In the genomic region with DNA sequence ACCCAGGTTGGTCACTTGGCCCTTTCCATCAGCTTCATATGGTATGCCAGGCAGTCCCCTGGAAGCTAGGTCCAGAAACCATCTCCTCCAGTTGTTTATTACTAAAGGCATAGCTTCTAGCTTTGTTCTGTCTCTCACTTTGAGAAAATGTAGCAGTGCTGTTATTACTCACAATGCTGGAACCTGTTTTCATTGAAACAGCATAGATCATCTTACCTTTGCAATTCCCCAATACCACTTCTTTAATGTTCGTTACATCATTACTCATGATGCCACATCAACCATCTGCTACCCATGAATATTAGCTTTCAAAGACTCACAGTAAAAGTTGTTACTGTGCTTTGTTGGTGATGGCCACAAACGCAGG, we compare ENCODE assay signal across 24 cellular contexts.
"Had no signal": no experiment of that assay in that cellular context is flagged by ENCODE, and none has a peak within 500 bp of the region (broad histone marks: within the 10 kb centered on the region; RNA-seq: fewer than 3 reads in every experiment).

No MANE protein-coding gene starts in this region.

- H3K27me3 ChIP-seq: esophagus muscularis mucosa, transverse colon had no signal

- H3K9me3 ChIP-seq: esophagus muscularis mucosa, mucosa of descending colon, transverse colon had no signal

- FAIRE-seq: colon, urothelium cell line had no signal

- DNase-seq: activated CD4-positive, alpha-beta T cell treated with anti-CD3 and anti-CD28 coated beads for 4 hours; activated CD4-positive, alpha-beta T cell treated with anti-CD3 and anti-CD28 coated beads, Interleukin-2, amount 50 U/mL, for 48 hours; activated CD4-positive, CD25-positive, alpha-beta regulatory T cell; activated CD8-positive, alpha-beta memory T cell treated with anti-CD3 and anti-CD28 coated beads for 24 hours; activated T-cell treated with anti-CD3 and anti-CD28 coated beads, Interleukin-2, amount 50 U/mL, for 1 hour; dermis blood vessel endothelial cell; effector CD4-positive, alpha-beta T cell; foreskin melanocyte; islet precursor cell; left cardiac atrium; left ventricle myocardium superior; mucosa of descending colon; stimulated activated CD4-positive, alpha-beta T cell treated with anti-CD3 and anti-CD28 coated beads, Interleukin-15, amount 100 ng/mL, for 24 hours; stimulated activated CD4-positive, alpha-beta T cell treated with anti-CD3 and anti-CD28 coated beads, Interleukin-2, amount 100 ng/mL, for 24 hours; stimulated activated naive CD4-positive, alpha-beta T cell treated with Interleukin-2 at 50 U/mL for 16 hours; T-cell; transverse colon had no signal

- H3K27ac Mint-ChIP-seq: activated naive CD4-positive, alpha-beta T cell treated with anti-CD3 and anti-CD28 coated beads, Interleukin-2, amount 50 U/mL, for 24 hours; activated T-helper 2 cell treated with anti-CD3 and anti-CD28 coated beads, Interferon-gamma antibody, Interleukin-2, Interleukin-4, amounts not matched to agents 10 μg/mL and 5 μg/mL and 100 μg/mL, durations not matched to agents 14 hours and 24 hours and 36 hours; natural killer cell treated with Interleukin-12 subunit alpha and Interleukin-12 subunit beta and Interleukin-15 and Interleukin-18, amount 100 ng/mL, for 72 hours; T-cell; T-helper 2 cell treated with Interferon-gamma antibody and Interleukin-4, amounts not matched to agents 5 μg/mL and 100 μg/mL, for 36 hours had no signal

- H3K27me3 Mint-ChIP-seq: activated naive CD4-positive, alpha-beta T cell treated with anti-CD3 and anti-CD28 coated beads, Interleukin-2, amount 50 U/mL, for 24 hours had no signal

- H3K4me3 ChIP-seq: esophagus muscularis mucosa, mucosa of descending colon, transverse colon had no signal

- H3K27ac ChIP-seq: esophagus muscularis mucosa, transverse colon had no signal

- H3K4me1 Mint-ChIP-seq: activated naive CD4-positive, alpha-beta T cell treated with anti-CD3 and anti-CD28 coated beads, Interleukin-2, amount 50 U/mL, for 24 hours; T-cell had no signal

- ATAC-seq: mucosa of descending colon, T-cell had no signal

- H3K9me3 Mint-ChIP-seq: activated naive CD4-positive, alpha-beta T cell treated with anti-CD3 and anti-CD28 coated beads, Interleukin-2, amount 50 U/mL, for 24 hours; activated T-helper 2 cell treated with anti-CD3 and anti-CD28 coated beads, Interferon-gamma antibody, Interleukin-2, Interleukin-4, amounts not matched to agents 10 μg/mL and 5 μg/mL and 100 μg/mL, durations not matched to agents 14 hours and 24 hours and 36 hours; natural killer cell treated with Interleukin-12 subunit alpha and Interleukin-12 subunit beta and Interleukin-15 and Interleukin-18, amount 100 ng/mL, for 72 hours; T-cell; T-helper 2 cell treated with Interferon-gamma antibody and Interleukin-4, amounts not matched to agents 5 μg/mL and 100 μg/mL, for 36 hours had no signal

- H3K36me3 Mint-ChIP-seq: activated naive CD4-positive, alpha-beta T cell treated with anti-CD3 and anti-CD28 coated beads, Interleukin-2, amount 50 U/mL, for 24 hours; natural killer cell treated with Interleukin-12 subunit alpha and Interleukin-12 subunit beta and Interleukin-15 and Interleukin-18, amount 100 ng/mL, for 72 hours; T-cell had no signal

- H3K4me3 Mint-ChIP-seq: activated naive CD4-positive, alpha-beta T cell treated with anti-CD3 and anti-CD28 coated beads, Interleukin-2, amount 50 U/mL, for 24 hours; natural killer cell treated with Interleukin-12 subunit alpha and Interleukin-12 subunit beta and Interleukin-15 and Interleukin-18, amount 100 ng/mL, for 72 hours; T-cell; T-helper 2 cell treated with Interferon-gamma antibody and Interleukin-4, amounts not matched to agents 5 μg/mL and 100 μg/mL, for 36 hours had no signal

- H3K36me3 ChIP-seq: esophagus muscularis mucosa, transverse colon had no signal
